Comparison of ENCODE assay signal across 1 cellular context in genomic region chr1:9062846-9063245, GRCh38.
TF ChIP-seq lines count a peak whose summit lies in the region.

No MANE protein-coding gene starts in this region.

TF ChIP-seq in GM12891, 5 proteins besides CTCF, POLR2A, EP300 and RAD21:
- TF ChIP-seq POU2F2 (IDR thresholded peaks at IDR 0.05; ENCODE audit: low read depth, low read length), result no peak
- TF ChIP-seq SPI1 (IDR thresholded peaks at IDR 0.05; ENCODE audit: low read depth, low read length), result no peak
- TF ChIP-seq POLR2AphosphoS5 (IDR thresholded peaks at IDR 0.05; ENCODE audit: low read depth, low read length), result no peak
- no peak for TF ChIP-seq TAF1 (IDR thresholded peaks at IDR 0.05; ENCODE audit: low read depth, low read length)
- no peak for TF ChIP-seq PAX5 (IDR thresholded peaks at IDR 0.05; ENCODE audit: insufficient read depth, low read length, severe bottlenecking)
TF ChIP-seq in GM12891: peak in this region for 0.
